1 cellular context compared by ENCODE assay signal in genomic region chr1:156926175-156926574, GRCh38.
TF ChIP-seq lines count a peak whose summit lies in the region.

No MANE protein-coding gene starts in this region.

TF ChIP-seq in K562, 482 proteins besides CTCF, POLR2A, EP300 and RAD21 (continued from another document):
- TF ChIP-seq, protein P1, sequence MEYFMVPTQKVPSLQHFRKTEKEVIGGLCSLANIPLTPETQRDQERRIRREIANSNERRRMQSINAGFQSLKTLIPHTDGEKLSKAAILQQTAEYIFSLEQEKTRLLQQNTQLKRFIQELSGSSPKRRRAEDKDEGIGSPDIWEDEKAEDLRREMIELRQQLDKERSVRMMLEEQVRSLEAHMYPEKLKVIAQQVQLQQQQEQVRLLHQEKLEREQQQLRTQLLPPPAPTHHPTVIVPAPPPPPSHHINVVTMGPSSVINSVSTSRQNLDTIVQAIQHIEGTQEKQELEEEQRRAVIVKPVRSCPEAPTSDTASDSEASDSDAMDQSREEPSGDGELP (CRISPR knock-in tag; IDR thresholded peaks at IDR 0.05; ENCODE audit: borderline replicate concordance), result peak; percentile 76
- TF ChIP-seq TOE1 (IDR thresholded peaks at IDR 0.05; ENCODE audit: borderline replicate concordance) (no peak), TOE1 (CRISPR knock-in tag; IDR thresholded peaks at IDR 0.05; ENCODE audit: borderline replicate concordance, low read depth) (no peak), KDM1A (IDR thresholded peaks at IDR 0.05) (peak in 1 of 2 experiments; percentile 37; a peak in 2 of 4 replicates), U2AF1 (optimal IDR thresholded peaks at IDR 0.05; ENCODE audit: low read depth, low read length) (no peak), HMG20A (CRISPR knock-in tag; conservative IDR thresholded peaks at IDR 0.05) (no peak), PTRF (tag; IDR thresholded peaks at IDR 0.05) (no peak), ZNF778 (CRISPR knock-in tag; IDR thresholded peaks at IDR 0.05) (no peak), SMC3 (conservative IDR thresholded peaks at IDR 0.05; ENCODE audit: insufficient read depth, low read depth, low read length) (no peak), MAZ (CRISPR knock-in tag; conservative IDR thresholded peaks at IDR 0.05 in 1 of 2, IDR thresholded peaks at IDR 0.05 in 1 of 2) (0 out of 4 replicates have a peak, but pooled peaks of 1 of the 2 experiments have one; percentile 15), ATF6 (CRISPR knock-in tag; IDR thresholded peaks at IDR 0.05) (no peak), ZBTB9 (CRISPR knock-in tag; IDR thresholded peaks at IDR 0.05) (no peak), STAT5A (IDR thresholded peaks at IDR 0.05; ENCODE audit: borderline replicate concordance, low read length) (no peak), CBFB (CRISPR knock-in tag; IDR thresholded peaks at IDR 0.05) (peak; percentile 80; the same call in 1 of the 2 replicates), CBFA2T3 (IDR thresholded peaks at IDR 0.05) (peak; percentile 42), GTF2E2 (tag; IDR thresholded peaks at IDR 0.05) (no peak), RBM17 (IDR thresholded peaks at IDR 0.05; ENCODE audit: borderline replicate concordance, low read depth, low read length) (no peak), MNT (conservative IDR thresholded peaks at IDR 0.05) (0 out of 4 replicates have a peak, but pooled peaks of 1 of the 2 experiments have one; percentile 31), ZBTB5 (IDR thresholded peaks at IDR 0.05) (no peak), RB1 (IDR thresholded peaks at IDR 0.05; ENCODE audit: low read depth) (no peak), PML (IDR thresholded peaks at IDR 0.05; ENCODE audit: low read length) (no peak), ZNF57 (CRISPR knock-in tag; IDR thresholded peaks at IDR 0.05) (no peak), ZBTB1 (CRISPR knock-in tag; IDR thresholded peaks at IDR 0.05; ENCODE audit: borderline replicate concordance, low read depth) (peak; percentile 93), ZKSCAN1 (IDR thresholded peaks at IDR 0.05; ENCODE audit: low read depth, low read length) (no peak), ZNF384 (IDR thresholded peaks at IDR 0.05; ENCODE audit: low read depth, low read length) (0 out of 2 replicates have a peak, but pooled peaks have one; percentile 40), MAFF (IDR thresholded peaks at IDR 0.05; ENCODE audit: low read length) (no peak), SUPT5H (IDR thresholded peaks at IDR 0.05) (no peak), STAT5B (CRISPR knock-in tag; IDR thresholded peaks at IDR 0.05) (no peak), TBP (optimal IDR thresholded peaks at IDR 0.05; ENCODE audit: low read depth, low read length) (no peak)
- TF ChIP-seq, protein P2, sequence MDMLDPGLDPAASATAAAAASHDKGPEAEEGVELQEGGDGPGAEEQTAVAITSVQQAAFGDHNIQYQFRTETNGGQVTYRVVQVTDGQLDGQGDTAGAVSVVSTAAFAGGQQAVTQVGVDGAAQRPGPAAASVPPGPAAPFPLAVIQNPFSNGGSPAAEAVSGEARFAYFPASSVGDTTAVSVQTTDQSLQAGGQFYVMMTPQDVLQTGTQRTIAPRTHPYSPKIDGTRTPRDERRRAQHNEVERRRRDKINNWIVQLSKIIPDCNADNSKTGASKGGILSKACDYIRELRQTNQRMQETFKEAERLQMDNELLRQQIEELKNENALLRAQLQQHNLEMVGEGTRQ (CRISPR knock-in tag; IDR thresholded peaks at IDR 0.05), result no peak
- TF ChIP-seq, protein P3, sequence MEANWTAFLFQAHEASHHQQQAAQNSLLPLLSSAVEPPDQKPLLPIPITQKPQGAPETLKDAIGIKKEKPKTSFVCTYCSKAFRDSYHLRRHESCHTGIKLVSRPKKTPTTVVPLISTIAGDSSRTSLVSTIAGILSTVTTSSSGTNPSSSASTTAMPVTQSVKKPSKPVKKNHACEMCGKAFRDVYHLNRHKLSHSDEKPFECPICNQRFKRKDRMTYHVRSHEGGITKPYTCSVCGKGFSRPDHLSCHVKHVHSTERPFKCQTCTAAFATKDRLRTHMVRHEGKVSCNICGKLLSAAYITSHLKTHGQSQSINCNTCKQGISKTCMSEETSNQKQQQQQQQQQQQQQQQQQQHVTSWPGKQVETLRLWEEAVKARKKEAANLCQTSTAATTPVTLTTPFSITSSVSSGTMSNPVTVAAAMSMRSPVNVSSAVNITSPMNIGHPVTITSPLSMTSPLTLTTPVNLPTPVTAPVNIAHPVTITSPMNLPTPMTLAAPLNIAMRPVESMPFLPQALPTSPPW (CRISPR knock-in tag; IDR thresholded peaks at IDR 0.05), result no peak
- TF ChIP-seq, protein P4, sequence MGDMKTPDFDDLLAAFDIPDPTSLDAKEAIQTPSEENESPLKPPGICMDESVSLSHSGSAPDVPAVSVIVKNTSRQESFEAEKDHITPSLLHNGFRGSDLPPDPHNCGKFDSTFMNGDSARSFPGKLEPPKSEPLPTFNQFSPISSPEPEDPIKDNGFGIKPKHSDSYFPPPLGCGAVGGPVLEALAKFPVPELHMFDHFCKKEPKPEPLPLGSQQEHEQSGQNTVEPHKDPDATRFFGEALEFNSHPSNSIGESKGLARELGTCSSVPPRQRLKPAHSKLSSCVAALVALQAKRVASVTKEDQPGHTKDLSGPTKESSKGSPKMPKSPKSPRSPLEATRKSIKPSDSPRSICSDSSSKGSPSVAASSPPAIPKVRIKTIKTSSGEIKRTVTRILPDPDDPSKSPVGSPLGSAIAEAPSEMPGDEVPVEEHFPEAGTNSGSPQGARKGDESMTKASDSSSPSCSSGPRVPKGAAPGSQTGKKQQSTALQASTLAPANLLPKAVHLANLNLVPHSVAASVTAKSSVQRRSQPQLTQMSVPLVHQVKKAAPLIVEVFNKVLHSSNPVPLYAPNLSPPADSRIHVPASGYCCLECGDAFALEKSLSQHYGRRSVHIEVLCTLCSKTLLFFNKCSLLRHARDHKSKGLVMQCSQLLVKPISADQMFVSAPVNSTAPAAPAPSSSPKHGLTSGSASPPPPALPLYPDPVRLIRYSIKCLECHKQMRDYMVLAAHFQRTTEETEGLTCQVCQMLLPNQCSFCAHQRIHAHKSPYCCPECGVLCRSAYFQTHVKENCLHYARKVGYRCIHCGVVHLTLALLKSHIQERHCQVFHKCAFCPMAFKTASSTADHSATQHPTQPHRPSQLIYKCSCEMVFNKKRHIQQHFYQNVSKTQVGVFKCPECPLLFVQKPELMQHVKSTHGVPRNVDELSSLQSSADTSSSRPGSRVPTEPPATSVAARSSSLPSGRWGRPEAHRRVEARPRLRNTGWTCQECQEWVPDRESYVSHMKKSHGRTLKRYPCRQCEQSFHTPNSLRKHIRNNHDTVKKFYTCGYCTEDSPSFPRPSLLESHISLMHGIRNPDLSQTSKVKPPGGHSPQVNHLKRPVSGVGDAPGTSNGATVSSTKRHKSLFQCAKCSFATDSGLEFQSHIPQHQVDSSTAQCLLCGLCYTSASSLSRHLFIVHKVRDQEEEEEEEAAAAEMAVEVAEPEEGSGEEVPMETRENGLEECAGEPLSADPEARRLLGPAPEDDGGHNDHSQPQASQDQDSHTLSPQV (IDR thresholded peaks at IDR 0.05), result no peak
- TF ChIP-seq, protein P5, sequence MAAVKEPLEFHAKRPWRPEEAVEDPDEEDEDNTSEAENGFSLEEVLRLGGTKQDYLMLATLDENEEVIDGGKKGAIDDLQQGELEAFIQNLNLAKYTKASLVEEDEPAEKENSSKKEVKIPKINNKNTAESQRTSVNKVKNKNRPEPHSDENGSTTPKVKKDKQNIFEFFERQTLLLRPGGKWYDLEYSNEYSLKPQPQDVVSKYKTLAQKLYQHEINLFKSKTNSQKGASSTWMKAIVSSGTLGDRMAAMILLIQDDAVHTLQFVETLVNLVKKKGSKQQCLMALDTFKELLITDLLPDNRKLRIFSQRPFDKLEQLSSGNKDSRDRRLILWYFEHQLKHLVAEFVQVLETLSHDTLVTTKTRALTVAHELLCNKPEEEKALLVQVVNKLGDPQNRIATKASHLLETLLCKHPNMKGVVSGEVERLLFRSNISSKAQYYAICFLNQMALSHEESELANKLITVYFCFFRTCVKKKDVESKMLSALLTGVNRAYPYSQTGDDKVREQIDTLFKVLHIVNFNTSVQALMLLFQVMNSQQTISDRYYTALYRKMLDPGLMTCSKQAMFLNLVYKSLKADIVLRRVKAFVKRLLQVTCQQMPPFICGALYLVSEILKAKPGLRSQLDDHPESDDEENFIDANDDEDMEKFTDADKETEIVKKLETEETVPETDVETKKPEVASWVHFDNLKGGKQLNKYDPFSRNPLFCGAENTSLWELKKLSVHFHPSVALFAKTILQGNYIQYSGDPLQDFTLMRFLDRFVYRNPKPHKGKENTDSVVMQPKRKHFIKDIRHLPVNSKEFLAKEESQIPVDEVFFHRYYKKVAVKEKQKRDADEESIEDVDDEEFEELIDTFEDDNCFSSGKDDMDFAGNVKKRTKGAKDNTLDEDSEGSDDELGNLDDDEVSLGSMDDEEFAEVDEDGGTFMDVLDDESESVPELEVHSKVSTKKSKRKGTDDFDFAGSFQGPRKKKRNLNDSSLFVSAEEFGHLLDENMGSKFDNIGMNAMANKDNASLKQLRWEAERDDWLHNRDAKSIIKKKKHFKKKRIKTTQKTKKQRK (IDR thresholded peaks at IDR 0.05; ENCODE audit: borderline replicate concordance, low read depth, low read length), result no peak
- TF ChIP-seq, protein P6, sequence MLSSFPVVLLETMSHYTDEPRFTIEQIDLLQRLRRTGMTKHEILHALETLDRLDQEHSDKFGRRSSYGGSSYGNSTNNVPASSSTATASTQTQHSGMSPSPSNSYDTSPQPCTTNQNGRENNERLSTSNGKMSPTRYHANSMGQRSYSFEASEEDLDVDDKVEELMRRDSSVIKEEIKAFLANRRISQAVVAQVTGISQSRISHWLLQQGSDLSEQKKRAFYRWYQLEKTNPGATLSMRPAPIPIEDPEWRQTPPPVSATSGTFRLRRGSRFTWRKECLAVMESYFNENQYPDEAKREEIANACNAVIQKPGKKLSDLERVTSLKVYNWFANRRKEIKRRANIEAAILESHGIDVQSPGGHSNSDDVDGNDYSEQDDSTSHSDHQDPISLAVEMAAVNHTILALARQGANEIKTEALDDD (IDR thresholded peaks at IDR 0.05), result no peak
- TF ChIP-seq, protein P7, sequence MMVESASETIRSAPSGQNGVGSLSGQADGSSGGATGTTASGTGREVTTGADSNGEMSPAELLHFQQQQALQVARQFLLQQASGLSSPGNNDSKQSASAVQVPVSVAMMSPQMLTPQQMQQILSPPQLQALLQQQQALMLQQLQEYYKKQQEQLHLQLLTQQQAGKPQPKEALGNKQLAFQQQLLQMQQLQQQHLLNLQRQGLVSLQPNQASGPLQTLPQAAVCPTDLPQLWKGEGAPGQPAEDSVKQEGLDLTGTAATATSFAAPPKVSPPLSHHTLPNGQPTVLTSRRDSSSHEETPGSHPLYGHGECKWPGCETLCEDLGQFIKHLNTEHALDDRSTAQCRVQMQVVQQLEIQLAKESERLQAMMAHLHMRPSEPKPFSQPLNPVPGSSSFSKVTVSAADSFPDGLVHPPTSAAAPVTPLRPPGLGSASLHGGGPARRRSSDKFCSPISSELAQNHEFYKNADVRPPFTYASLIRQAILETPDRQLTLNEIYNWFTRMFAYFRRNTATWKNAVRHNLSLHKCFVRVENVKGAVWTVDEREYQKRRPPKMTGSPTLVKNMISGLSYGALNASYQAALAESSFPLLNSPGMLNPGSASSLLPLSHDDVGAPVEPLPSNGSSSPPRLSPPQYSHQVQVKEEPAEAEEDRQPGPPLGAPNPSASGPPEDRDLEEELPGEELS (CRISPR knock-in tag; IDR thresholded peaks at IDR 0.05; ENCODE audit: borderline replicate concordance), result no peak
- TF ChIP-seq, protein P8, sequence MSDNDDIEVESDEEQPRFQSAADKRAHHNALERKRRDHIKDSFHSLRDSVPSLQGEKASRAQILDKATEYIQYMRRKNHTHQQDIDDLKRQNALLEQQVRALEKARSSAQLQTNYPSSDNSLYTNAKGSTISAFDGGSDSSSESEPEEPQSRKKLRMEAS (CRISPR knock-in tag; IDR thresholded peaks at IDR 0.05), result peak; percentile 53
